In genomic region chr20:58086763-58087566, GRCh38 we compare ENCODE assay signal across 8 cellular contexts.
DNase-seq lines count a peak whose midpoint lies in the region; ATAC-seq and TF ChIP-seq lines count a peak whose summit lies in the region.

No MANE protein-coding gene starts in this region.

- H3K4me1 ChIP-seq in adipocyte (ENCODE audit: control insufficient read depth, insufficient read depth, low read length) (peaks cover 6% of the 10 kb centered on the region), iPS DF 6.9 (ENCODE audit: control insufficient read depth, insufficient read depth, low read length) (no peaks in the 10 kb centered on the region), testis (no peaks in the 10 kb centered on the region)

- H3K36me3 ChIP-seq in adipocyte (ENCODE audit: control insufficient read depth, insufficient read depth, low read length, severe bottlenecking) (no peaks in the 10 kb centered on the region), iPS DF 6.9 (ENCODE audit: control insufficient read depth, insufficient read depth, low read length) (no peaks in the 10 kb centered on the region), testis (ENCODE audit: low read depth, missing control alignments) (no peaks in the 10 kb centered on the region)

- H3K27me3 ChIP-seq in adipocyte (replicated peaks; ENCODE audit: control insufficient read depth, insufficient read depth, low read length) (peaks cover 13% of the 10 kb centered on the region), iPS DF 6.9 (ENCODE audit: control insufficient read depth, insufficient read depth, low read length) (no peaks in the 10 kb centered on the region), testis (no peaks in the 10 kb centered on the region)

- ATAC-seq in GM18505 (IDR thresholded peaks at IDR 0.05; ENCODE audit: unreplicated experiment), result no peak

- in situ Hi-C loops in G401 (cut with HindIII; ENCODE audit: low sequenced_read_pairs), result no loop called here

- WGBS in iPS DF 6.9 (ENCODE audit: insufficient coverage, insufficient read length), result no CpG with 5 or more reads among the region's 13 CpGs
- WGBS in testis, 2 donors, result 77 to 83% methylated on average over 13 of the region's 13 CpGs

- H3K4me3 ChIP-seq in adipocyte (ENCODE audit: low read length) (no peak overlapping the region), iPS DF 6.9 (ENCODE audit: low read length) (no peak overlapping the region), testis (no peak overlapping the region)

- H3K9ac ChIP-seq in adipocyte (ENCODE audit: low read length), result no peak overlapping the region

- TF ChIP-seq CTCF in 22Rv1 (IDR thresholded peaks at IDR 0.05), result peak; percentile 93
- peak; percentile 39 to 84 (median 81) for TF ChIP-seq CTCF in testis (IDR thresholded peaks at IDR 0.05)

- DNase-seq in G401 (ENCODE audit: low spot score) (peak; percentile 16), NCI-H2081 (lab: John Stamatoyannopoulos, UW) (peak; percentile 52 to 73), adipocyte (ENCODE audit: low read depth) (peak; percentile 78), iPS DF 6.9 (ENCODE audit: low read depth, low spot score) (peak; percentile 31), testis (peak; percentile 48), hippocampal formation (lab: John Stamatoyannopoulos, UW) (no peak)

- H3K9me3 ChIP-seq in adipocyte (ENCODE audit: control insufficient read depth, low read length), result peaks cover 5% of the 10 kb centered on the region
- no peaks in the 10 kb centered on the region for H3K9me3 ChIP-seq in iPS DF 6.9 (ENCODE audit: control insufficient read depth, insufficient read depth, low read length)
- no peaks in the 10 kb centered on the region for H3K9me3 ChIP-seq in testis

- intact Hi-C loops in testis (cut with DNase I; ENCODE audit: low total_unique reads), result loop anchor here (10.0 kb wide), 1 partner anchor 432 kb away; no protein-coding TSS in a partner anchor

- H3K27ac ChIP-seq in 22Rv1 (no peak overlapping the region), iPS DF 6.9 (ENCODE audit: low read length) (no peak overlapping the region), testis (no peak overlapping the region)

- TF ChIP-seq POLR2A in testis (IDR thresholded peaks at IDR 0.05) (no peak), GM18505 (IDR thresholded peaks at IDR 0.05; ENCODE audit: borderline replicate concordance, extremely low read depth, insufficient read depth, insufficient read length) (no peak)

Comparison
In these comparisons a context has a peak if more than half of its experiments do, and no peak if none do; other contexts are left out.
1. DNase-seq: peak in G401 (single experiment), NCI-H2081 (2 of 2), adipocyte (single experiment), iPS DF 6.9 (single experiment) and testis (single experiment); none in hippocampal formation (0 of 2).